ENCODE assay signal across 8 cellular contexts in genomic region chr10:110498982-110499795, GRCh38. TPM values are rescaled to one million over a fixed set of nuclear protein-coding genes. Genes with fewer than 3 reads are reported as not detected.
DNase-seq lines count a peak whose midpoint lies in the region; ATAC-seq lines count a peak whose summit lies in the region.

No MANE protein-coding gene starts in this region.

- H3K9me3 ChIP-seq in BLaER1 treated with 17β-estradiol and CSF1 and Interleukin-3, amounts not matched to agents 10 nM and 100 nM (replicated peaks in 1 of 11): no peaks in the 10 kb centered on the region

- no peaks in the 10 kb centered on the region for H3K36me3 ChIP-seq in BLaER1 treated with 17β-estradiol and CSF1 and Interleukin-3, amounts not matched to agents 10 nM and 100 nM

- H4K20me1 ChIP-seq in BLaER1 treated with 17β-estradiol and CSF1 and Interleukin-3, amounts not matched to agents 10 nM and 100 nM: peaks cover 11 to 73% (median 30%) of the 10 kb centered on the region in 11 experiments; a peak in 20 of 22 replicates

- ATAC-seq in GM19463 (IDR thresholded peaks at IDR 0.05; ENCODE audit: unreplicated experiment): peak; percentile 17
- ATAC-seq in HG02938 (IDR thresholded peaks at IDR 0.05; ENCODE audit: unreplicated experiment): no peak

- peak overlapping the region; percentile 65 to 92 (median 76) for H3K4me3 ChIP-seq in BLaER1 treated with 17β-estradiol and CSF1 and Interleukin-3, amounts not matched to agents 10 nM and 100 nM

- intact Hi-C loops in head of caudate nucleus (cut with DNase I): loop anchor here (5.0 kb wide), 1 partner anchor 137 kb away; no protein-coding TSS in a partner anchor

- H3K27me3 ChIP-seq in BLaER1 treated with 17β-estradiol and CSF1 and Interleukin-3, amounts not matched to agents 10 nM and 100 nM: peaks cover 6 to 73% (median 65%) of the 10 kb centered on the region in 11 experiments; a peak in 21 of 22 replicates

- peak overlapping the region; percentile 90 to 100 (median 97) for H3K4me2 ChIP-seq in BLaER1 treated with 17β-estradiol and CSF1 and Interleukin-3, amounts not matched to agents 10 nM and 100 nM

- H3K9ac ChIP-seq in BLaER1 treated with 17β-estradiol and CSF1 and Interleukin-3, amounts not matched to agents 10 nM and 100 nM: peak overlapping the region; percentile 72 to 93 (median 88); a peak in 17 of 22 replicates

- peak; percentile 53 for DNase-seq in NCI-H526 treated with DMSO at 0.1 percent for 48 hours (lab: John Stamatoyannopoulos, UW)
- peak; percentile 78 for DNase-seq in activated effector memory CD4-positive, alpha-beta T cell treated with anti-CD3 and anti-CD28 coated beads, Interleukin-2, amount 50 U/mL, for 16 hours
- DNase-seq in head of caudate nucleus: peak in 30 of 42 donors; percentile 10 to 74 (median 44)
- DNase-seq in renal cortical epithelial cell (ENCODE audit: low read depth): peak; percentile 65
- DNase-seq in putamen (ENCODE audit: low spot score): no peak

- peaks cover 65 to 79% (median 75%) of the 10 kb centered on the region in 10 experiments for H3K4me1 ChIP-seq in BLaER1 treated with 17β-estradiol and CSF1 and Interleukin-3, amounts not matched to agents 10 nM and 100 nM

- peak overlapping the region in 5 of 11 experiments; percentile 82 to 95 (median 90); a peak in 7 of 22 replicates for H3K27ac ChIP-seq in BLaER1 treated with 17β-estradiol and CSF1 and Interleukin-3, amounts not matched to agents 10 nM and 100 nM

RNA-seq across cellular contexts. Expression of gene DUSP5, which starts 1.5 kb away (rescaled TPM):
- 8.2 and 62.2 TPM in 2 replicates for total RNA-seq in renal cortical epithelial cell
